21 cellular contexts compared by ENCODE assay signal in genomic region chr20:37933797-37934633, GRCh38. TPM values are rescaled to one million over a fixed set of nuclear protein-coding genes. Genes with fewer than 3 reads are reported as not detected.
"Had no signal": no experiment of that assay in that cellular context is flagged by ENCODE, and none has a peak within 500 bp of the region (broad histone marks: within the 10 kb centered on the region; RNA-seq: fewer than 3 reads in every experiment).

No MANE protein-coding gene starts in this region.

- H3K36me3 Mint-ChIP-seq: immature natural killer cell; natural killer cell treated with Interleukin-12 subunit alpha and Interleukin-12 subunit beta and Interleukin-15 and Interleukin-18, amount 100 ng/mL, for 72 hours had no signal

- H3K4me3 ChIP-seq: dorsolateral prefrontal cortex, heart right ventricle, lung, psoas muscle, stomach, thoracic aorta, transverse colon had no signal

- H3K27ac ChIP-seq: dorsolateral prefrontal cortex, heart right ventricle, psoas muscle, stomach, thoracic aorta, transverse colon had no signal

- H3K4me1 Mint-ChIP-seq: immature natural killer cell had no signal

- H3K9me3 Mint-ChIP-seq: natural killer cell treated with Interleukin-12 subunit alpha and Interleukin-12 subunit beta and Interleukin-15 and Interleukin-18, amount 100 ng/mL, for 72 hours had no signal

- H3K36me3 ChIP-seq: heart right ventricle, stomach, thoracic aorta, transverse colon had no signal

- H3K4me3 Mint-ChIP-seq: immature natural killer cell; natural killer cell treated with Interleukin-12 subunit alpha and Interleukin-12 subunit beta and Interleukin-15 and Interleukin-18, amount 100 ng/mL, for 72 hours had no signal

- H3K9me3 ChIP-seq: heart right ventricle, psoas muscle, stomach, thoracic aorta, transverse colon had no signal

- H3K4me1 ChIP-seq: heart right ventricle, psoas muscle, stomach, transverse colon had no signal

- H3K27ac Mint-ChIP-seq: immature natural killer cell; natural killer cell treated with Interleukin-12 subunit alpha and Interleukin-12 subunit beta and Interleukin-15 and Interleukin-18, amount 100 ng/mL, for 72 hours had no signal

- DNase-seq: cortex of kidney; dorsolateral prefrontal cortex; effector CD8-positive, alpha-beta T cell; heart right ventricle; immature natural killer cell; left ventricle myocardium superior; mesenchymal stem cell; midbrain; psoas muscle; retina; stimulated activated CD4-positive, alpha-beta T cell treated with anti-CD3 and anti-CD28 coated beads, Interleukin-2, amount 100 ng/mL, for 24 hours; stimulated activated naive CD4-positive, alpha-beta T cell; stomach; substantia nigra; transverse colon had no signal

- H3K27me3 ChIP-seq: dorsolateral prefrontal cortex, transverse colon had no signal

- FAIRE-seq: frontal cortex, keratinocyte had no signal

RNA-seq across cellular contexts. Expression of gene VSTM2L, which starts 31.1 kb away (rescaled TPM):
- total RNA-seq: skeletal muscle tissue had no signal
- polyA plus RNA-seq: immature natural killer cell had no signal
